1 cellular context compared by ENCODE assay signal in the genomic region with DNA sequence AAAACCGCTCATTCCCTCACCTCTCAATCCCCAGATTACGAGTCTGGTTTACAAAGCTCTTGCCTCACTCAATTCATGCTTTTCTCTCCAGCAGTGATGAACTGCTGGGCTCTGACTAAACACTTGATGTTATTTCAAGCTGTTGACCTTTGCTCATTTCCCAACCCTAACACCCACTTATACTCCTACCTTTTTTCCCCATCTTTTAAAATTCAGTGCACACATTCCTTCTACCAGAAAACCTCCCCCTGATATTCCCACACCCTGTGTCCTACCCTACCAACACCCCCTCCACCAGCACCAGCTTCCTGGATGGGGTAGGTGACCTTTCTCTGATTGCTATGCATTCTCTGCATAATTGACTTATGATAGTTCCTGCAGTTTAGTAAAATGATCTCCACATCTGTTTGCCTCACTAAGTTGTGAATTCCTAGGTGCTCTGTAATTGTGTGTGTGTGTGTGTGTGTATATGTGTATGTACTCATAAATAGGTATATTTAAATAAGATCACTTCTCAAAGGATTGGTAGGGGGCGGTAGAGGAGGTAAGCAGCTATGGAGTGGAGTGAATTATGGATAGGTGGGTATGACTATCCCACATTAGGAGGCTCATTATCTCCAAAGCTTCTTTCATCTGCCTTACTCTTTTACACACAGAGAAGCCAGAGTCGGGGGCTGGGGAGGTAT.
A peak's percentile ranks its signal among the peaks of the same experiment; 100 is the strongest.
TF ChIP-seq lines count a peak whose summit lies in the region.

No MANE protein-coding gene starts in this region.

TF ChIP-seq in HepG2, 621 proteins besides CTCF, POLR2A, EP300 and RAD21 (continued from another document and continues in another):
- TF ChIP-seq GABPA (IDR thresholded peaks at IDR 0.05; ENCODE audit: low read depth, low read length) (no peak), GABPA (CRISPR knock-in tag; IDR thresholded peaks at IDR 0.05; ENCODE audit: low read depth) (0 out of 2 replicates have a peak, but pooled peaks have one; percentile 13), MED13 (CRISPR knock-in tag; IDR thresholded peaks at IDR 0.05) (no peak), JARID2 (CRISPR knock-in tag; IDR thresholded peaks at IDR 0.05; ENCODE audit: insufficient replicate concordance) (no peak), ZNF44 (CRISPR knock-in tag; IDR thresholded peaks at IDR 0.05) (no peak), MYNN (CRISPR knock-in tag; IDR thresholded peaks at IDR 0.05; ENCODE audit: low read depth) (no peak), ATF1 (CRISPR knock-in tag; IDR thresholded peaks at IDR 0.05) (0 out of 2 replicates have a peak, but pooled peaks have one; percentile 55), NPAS2 (CRISPR knock-in tag; IDR thresholded peaks at IDR 0.05; ENCODE audit: borderline replicate concordance) (no peak), ZNF781 (CRISPR knock-in tag; IDR thresholded peaks at IDR 0.05; ENCODE audit: borderline replicate concordance, not compliant biosample characterization) (no peak), ZNF776 (CRISPR knock-in tag; IDR thresholded peaks at IDR 0.05) (no peak), ZNF24 (IDR thresholded peaks at IDR 0.05) (no peak), ZNF235 (CRISPR knock-in tag; IDR thresholded peaks at IDR 0.05; ENCODE audit: borderline replicate concordance) (no peak), ZSCAN22 (CRISPR knock-in tag; IDR thresholded peaks at IDR 0.05) (no peak), EED (CRISPR knock-in tag; IDR thresholded peaks at IDR 0.05) (no peak), TBL1XR1 (IDR thresholded peaks at IDR 0.05; ENCODE audit: borderline replicate concordance, low read length, partially characterized antibody) (no peak), HDAC1 (CRISPR knock-in tag; IDR thresholded peaks at IDR 0.05) (no peak; the same call in 1 of the 2 replicates), ZKSCAN5 (CRISPR knock-in tag; IDR thresholded peaks at IDR 0.05) (peak; percentile 77; the same call in 1 of the 2 replicates), GATA4 (IDR thresholded peaks at IDR 0.05; ENCODE audit: borderline replicate concordance, low read depth) (no peak; the same call in 1 of the 2 replicates), ERF (CRISPR knock-in tag; IDR thresholded peaks at IDR 0.05) (peak; percentile 57; the same call in 1 of the 2 replicates), CREB1 (IDR thresholded peaks at IDR 0.05) (no peak), CREB1 (CRISPR knock-in tag; IDR thresholded peaks at IDR 0.05) (no peak), ARNT (IDR thresholded peaks at IDR 0.05) (no peak), ZNF446 (CRISPR knock-in tag; IDR thresholded peaks at IDR 0.05) (no peak), HNRNPH1 (optimal IDR thresholded peaks at IDR 0.05; ENCODE audit: low read depth, low read length) (no peak), ZNF644 (CRISPR knock-in tag; IDR thresholded peaks at IDR 0.05; ENCODE audit: low read depth) (0 out of 2 replicates have a peak, but pooled peaks have one; percentile 4), SOX5 (CRISPR knock-in tag; IDR thresholded peaks at IDR 0.05; ENCODE audit: borderline replicate concordance) (no peak), DMAP1 (CRISPR knock-in tag; IDR thresholded peaks at IDR 0.05) (no peak), ZMYM4 (CRISPR knock-in tag; IDR thresholded peaks at IDR 0.05) (peak; percentile 42; the same call in 1 of the 2 replicates), BRCA1 (CRISPR knock-in tag; IDR thresholded peaks at IDR 0.05) (no peak), ZNF766 (CRISPR knock-in tag; IDR thresholded peaks at IDR 0.05; ENCODE audit: borderline replicate concordance) (no peak), GLI4 (CRISPR knock-in tag; IDR thresholded peaks at IDR 0.05; ENCODE audit: borderline replicate concordance) (no peak), ZSCAN21 (CRISPR knock-in tag; IDR thresholded peaks at IDR 0.05; ENCODE audit: borderline replicate concordance) (no peak), ZNF773 (CRISPR knock-in tag; IDR thresholded peaks at IDR 0.05; ENCODE audit: borderline replicate concordance) (no peak), NCOR1 (IDR thresholded peaks at IDR 0.05; ENCODE audit: borderline replicate concordance, low read length) (peak; percentile 52; the same call in 1 of the 2 replicates), PCBP1 (IDR thresholded peaks at IDR 0.05; ENCODE audit: borderline replicate concordance, low read depth, low read length) (no peak), TCF12 (IDR thresholded peaks at IDR 0.05) (no peak), TCF12 (CRISPR knock-in tag; IDR thresholded peaks at IDR 0.05) (no peak), ZNF615 (CRISPR knock-in tag; IDR thresholded peaks at IDR 0.05; ENCODE audit: borderline replicate concordance) (no peak), ZNF138 (CRISPR knock-in tag; IDR thresholded peaks at IDR 0.05; ENCODE audit: low read depth) (no peak), MEIS1 (CRISPR knock-in tag; IDR thresholded peaks at IDR 0.05; ENCODE audit: borderline replicate concordance) (no peak)
- TF ChIP-seq, protein P1, sequence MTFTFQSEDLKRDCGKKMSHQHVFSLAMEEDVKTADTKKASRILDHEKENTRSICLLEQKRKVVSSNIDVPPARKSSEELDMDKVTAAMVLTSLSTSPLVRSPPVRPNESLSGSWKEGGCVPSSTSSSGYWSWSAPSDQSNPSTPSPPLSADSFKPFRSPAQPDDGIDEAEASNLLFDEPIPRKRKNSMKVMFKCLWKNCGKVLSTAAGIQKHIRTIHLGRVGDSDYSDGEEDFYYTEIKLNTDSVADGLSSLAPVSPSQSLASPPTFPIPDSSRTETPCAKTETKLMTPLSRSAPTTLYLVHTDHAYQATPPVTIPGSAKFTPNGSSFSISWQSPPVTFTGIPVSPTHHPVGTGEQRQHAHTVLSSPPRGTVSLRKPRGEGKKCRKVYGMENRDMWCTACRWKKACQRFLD (CRISPR knock-in tag; IDR thresholded peaks at IDR 0.05; ENCODE audit: borderline replicate concordance): no peak
- TF ChIP-seq, protein P2, sequence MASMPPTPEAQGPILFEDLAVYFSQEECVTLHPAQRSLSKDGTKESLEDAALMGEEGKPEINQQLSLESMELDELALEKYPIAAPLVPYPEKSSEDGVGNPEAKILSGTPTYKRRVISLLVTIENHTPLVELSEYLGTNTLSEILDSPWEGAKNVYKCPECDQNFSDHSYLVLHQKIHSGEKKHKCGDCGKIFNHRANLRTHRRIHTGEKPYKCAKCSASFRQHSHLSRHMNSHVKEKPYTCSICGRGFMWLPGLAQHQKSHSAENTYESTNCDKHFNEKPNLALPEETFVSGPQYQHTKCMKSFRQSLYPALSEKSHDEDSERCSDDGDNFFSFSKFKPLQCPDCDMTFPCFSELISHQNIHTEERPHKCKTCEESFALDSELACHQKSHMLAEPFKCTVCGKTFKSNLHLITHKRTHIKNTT (CRISPR knock-in tag; IDR thresholded peaks at IDR 0.05): no peak
- TF ChIP-seq, protein P3, sequence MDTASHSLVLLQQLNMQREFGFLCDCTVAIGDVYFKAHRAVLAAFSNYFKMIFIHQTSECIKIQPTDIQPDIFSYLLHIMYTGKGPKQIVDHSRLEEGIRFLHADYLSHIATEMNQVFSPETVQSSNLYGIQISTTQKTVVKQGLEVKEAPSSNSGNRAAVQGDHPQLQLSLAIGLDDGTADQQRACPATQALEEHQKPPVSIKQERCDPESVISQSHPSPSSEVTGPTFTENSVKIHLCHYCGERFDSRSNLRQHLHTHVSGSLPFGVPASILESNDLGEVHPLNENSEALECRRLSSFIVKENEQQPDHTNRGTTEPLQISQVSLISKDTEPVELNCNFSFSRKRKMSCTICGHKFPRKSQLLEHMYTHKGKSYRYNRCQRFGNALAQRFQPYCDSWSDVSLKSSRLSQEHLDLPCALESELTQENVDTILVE (CRISPR knock-in tag; IDR thresholded peaks at IDR 0.05): no peak
- TF ChIP-seq, protein P4, sequence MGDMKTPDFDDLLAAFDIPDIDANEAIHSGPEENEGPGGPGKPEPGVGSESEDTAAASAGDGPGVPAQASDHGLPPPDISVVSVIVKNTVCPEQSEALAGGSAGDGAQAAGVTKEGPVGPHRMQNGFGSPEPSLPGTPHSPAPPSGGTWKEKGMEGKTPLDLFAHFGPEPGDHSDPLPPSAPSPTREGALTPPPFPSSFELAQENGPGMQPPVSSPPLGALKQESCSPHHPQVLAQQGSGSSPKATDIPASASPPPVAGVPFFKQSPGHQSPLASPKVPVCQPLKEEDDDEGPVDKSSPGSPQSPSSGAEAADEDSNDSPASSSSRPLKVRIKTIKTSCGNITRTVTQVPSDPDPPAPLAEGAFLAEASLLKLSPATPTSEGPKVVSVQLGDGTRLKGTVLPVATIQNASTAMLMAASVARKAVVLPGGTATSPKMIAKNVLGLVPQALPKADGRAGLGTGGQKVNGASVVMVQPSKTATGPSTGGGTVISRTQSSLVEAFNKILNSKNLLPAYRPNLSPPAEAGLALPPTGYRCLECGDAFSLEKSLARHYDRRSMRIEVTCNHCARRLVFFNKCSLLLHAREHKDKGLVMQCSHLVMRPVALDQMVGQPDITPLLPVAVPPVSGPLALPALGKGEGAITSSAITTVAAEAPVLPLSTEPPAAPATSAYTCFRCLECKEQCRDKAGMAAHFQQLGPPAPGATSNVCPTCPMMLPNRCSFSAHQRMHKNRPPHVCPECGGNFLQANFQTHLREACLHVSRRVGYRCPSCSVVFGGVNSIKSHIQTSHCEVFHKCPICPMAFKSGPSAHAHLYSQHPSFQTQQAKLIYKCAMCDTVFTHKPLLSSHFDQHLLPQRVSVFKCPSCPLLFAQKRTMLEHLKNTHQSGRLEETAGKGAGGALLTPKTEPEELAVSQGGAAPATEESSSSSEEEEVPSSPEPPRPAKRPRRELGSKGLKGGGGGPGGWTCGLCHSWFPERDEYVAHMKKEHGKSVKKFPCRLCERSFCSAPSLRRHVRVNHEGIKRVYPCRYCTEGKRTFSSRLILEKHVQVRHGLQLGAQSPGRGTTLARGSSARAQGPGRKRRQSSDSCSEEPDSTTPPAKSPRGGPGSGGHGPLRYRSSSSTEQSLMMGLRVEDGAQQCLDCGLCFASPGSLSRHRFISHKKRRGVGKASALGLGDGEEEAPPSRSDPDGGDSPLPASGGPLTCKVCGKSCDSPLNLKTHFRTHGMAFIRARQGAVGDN (CRISPR knock-in tag; IDR thresholded peaks at IDR 0.05): no peak
- TF ChIP-seq, protein P5, sequence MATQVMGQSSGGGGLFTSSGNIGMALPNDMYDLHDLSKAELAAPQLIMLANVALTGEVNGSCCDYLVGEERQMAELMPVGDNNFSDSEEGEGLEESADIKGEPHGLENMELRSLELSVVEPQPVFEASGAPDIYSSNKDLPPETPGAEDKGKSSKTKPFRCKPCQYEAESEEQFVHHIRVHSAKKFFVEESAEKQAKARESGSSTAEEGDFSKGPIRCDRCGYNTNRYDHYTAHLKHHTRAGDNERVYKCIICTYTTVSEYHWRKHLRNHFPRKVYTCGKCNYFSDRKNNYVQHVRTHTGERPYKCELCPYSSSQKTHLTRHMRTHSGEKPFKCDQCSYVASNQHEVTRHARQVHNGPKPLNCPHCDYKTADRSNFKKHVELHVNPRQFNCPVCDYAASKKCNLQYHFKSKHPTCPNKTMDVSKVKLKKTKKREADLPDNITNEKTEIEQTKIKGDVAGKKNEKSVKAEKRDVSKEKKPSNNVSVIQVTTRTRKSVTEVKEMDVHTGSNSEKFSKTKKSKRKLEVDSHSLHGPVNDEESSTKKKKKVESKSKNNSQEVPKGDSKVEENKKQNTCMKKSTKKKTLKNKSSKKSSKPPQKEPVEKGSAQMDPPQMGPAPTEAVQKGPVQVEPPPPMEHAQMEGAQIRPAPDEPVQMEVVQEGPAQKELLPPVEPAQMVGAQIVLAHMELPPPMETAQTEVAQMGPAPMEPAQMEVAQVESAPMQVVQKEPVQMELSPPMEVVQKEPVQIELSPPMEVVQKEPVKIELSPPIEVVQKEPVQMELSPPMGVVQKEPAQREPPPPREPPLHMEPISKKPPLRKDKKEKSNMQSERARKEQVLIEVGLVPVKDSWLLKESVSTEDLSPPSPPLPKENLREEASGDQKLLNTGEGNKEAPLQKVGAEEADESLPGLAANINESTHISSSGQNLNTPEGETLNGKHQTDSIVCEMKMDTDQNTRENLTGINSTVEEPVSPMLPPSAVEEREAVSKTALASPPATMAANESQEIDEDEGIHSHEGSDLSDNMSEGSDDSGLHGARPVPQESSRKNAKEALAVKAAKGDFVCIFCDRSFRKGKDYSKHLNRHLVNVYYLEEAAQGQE (IDR thresholded peaks at IDR 0.05; ENCODE audit: borderline replicate concordance in 1 of 2, low read depth in 1 of 2, low read length in 2 of 2): 0 out of 4 replicates have a peak, but pooled peaks of 1 of the 2 experiments have one; percentile 1
- TF ChIP-seq, protein P6, sequence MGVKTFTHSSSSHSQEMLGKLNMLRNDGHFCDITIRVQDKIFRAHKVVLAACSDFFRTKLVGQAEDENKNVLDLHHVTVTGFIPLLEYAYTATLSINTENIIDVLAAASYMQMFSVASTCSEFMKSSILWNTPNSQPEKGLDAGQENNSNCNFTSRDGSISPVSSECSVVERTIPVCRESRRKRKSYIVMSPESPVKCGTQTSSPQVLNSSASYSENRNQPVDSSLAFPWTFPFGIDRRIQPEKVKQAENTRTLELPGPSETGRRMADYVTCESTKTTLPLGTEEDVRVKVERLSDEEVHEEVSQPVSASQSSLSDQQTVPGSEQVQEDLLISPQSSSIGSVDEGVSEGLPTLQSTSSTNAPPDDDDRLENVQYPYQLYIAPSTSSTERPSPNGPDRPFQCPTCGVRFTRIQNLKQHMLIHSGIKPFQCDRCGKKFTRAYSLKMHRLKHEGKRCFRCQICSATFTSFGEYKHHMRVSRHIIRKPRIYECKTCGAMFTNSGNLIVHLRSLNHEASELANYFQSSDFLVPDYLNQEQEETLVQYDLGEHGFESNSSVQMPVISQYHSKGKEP (CRISPR knock-in tag; IDR thresholded peaks at IDR 0.05): no peak
- TF ChIP-seq, protein P7, sequence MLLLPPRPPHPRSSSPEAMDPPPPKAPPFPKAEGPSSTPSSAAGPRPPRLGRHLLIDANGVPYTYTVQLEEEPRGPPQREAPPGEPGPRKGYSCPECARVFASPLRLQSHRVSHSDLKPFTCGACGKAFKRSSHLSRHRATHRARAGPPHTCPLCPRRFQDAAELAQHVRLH (CRISPR knock-in tag; IDR thresholded peaks at IDR 0.05; ENCODE audit: borderline replicate concordance, low read depth): no peak
- TF ChIP-seq, protein P8, sequence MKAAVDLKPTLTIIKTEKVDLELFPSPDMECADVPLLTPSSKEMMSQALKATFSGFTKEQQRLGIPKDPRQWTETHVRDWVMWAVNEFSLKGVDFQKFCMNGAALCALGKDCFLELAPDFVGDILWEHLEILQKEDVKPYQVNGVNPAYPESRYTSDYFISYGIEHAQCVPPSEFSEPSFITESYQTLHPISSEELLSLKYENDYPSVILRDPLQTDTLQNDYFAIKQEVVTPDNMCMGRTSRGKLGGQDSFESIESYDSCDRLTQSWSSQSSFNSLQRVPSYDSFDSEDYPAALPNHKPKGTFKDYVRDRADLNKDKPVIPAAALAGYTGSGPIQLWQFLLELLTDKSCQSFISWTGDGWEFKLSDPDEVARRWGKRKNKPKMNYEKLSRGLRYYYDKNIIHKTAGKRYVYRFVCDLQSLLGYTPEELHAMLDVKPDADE (CRISPR knock-in tag; IDR thresholded peaks at IDR 0.05): no peak
- TF ChIP-seq, protein P9, sequence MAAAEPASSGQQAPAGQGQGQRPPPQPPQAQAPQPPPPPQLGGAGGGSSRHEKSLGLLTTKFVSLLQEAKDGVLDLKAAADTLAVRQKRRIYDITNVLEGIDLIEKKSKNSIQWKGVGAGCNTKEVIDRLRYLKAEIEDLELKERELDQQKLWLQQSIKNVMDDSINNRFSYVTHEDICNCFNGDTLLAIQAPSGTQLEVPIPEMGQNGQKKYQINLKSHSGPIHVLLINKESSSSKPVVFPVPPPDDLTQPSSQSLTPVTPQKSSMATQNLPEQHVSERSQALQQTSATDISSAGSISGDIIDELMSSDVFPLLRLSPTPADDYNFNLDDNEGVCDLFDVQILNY (CRISPR knock-in tag; conservative IDR thresholded peaks at IDR 0.05): no peak
